ENCODE assay signal across 1 cellular context in the genomic region with DNA sequence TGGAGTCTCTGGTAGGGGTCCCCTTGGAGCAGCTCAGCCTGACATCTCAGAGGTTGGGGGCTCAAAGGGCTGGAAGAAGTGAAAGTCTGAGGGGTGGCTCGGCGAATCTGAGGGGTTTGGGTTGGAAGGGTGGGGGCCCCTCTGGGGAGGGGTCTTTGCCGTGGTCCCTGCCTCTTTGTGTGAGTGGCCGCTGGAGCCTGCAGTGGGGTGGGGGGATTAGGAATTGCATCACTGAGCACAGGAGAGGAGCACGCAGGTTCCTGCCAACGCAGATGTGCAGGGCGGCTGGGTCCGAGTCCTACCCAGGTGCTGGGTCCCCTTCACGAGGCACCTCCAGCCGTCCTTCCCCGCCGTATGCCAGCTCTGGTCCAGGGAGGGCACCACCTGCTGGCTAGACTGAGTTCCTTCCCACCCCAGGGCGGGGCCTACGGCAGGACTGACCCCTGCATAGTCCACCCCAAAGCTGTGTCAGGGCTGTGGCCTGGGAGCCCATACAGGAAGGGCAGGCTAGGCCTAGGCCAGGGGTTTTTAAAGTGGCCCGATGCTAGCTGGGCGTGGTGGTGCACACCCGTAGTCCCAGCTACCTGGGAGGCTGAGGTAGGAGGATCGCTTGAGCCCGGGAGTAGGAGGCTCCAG.
TF ChIP-seq lines count a peak whose summit lies in the region.

No MANE protein-coding gene starts in this region.

TF ChIP-seq in H1, 55 proteins besides CTCF, POLR2A, EP300 and RAD21:
- TF ChIP-seq, protein P1, sequence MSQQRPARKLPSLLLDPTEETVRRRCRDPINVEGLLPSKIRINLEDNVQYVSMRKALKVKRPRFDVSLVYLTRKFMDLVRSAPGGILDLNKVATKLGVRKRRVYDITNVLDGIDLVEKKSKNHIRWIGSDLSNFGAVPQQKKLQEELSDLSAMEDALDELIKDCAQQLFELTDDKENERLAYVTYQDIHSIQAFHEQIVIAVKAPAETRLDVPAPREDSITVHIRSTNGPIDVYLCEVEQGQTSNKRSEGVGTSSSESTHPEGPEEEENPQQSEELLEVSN (IDR thresholded peaks at IDR 0.05): 0 out of 2 replicates have a peak, but pooled peaks have one; percentile 30
- TF ChIP-seq MAX (IDR thresholded peaks at IDR 0.05) (0 out of 2 replicates have a peak, but pooled peaks have one; percentile 23), RBBP5 (IDR thresholded peaks at IDR 0.05; ENCODE audit: borderline replicate concordance, low read depth, low read length) (no peak), BACH1 (IDR thresholded peaks at IDR 0.05; ENCODE audit: low read length) (no peak), BRCA1 (IDR thresholded peaks at IDR 0.05; ENCODE audit: low read depth, low read length) (no peak), JUN (IDR thresholded peaks at IDR 0.05; ENCODE audit: low read depth, low read length) (no peak)
